1 cellular context compared by ENCODE assay signal in genomic region chr1:150973826-150974579, GRCh38.
TF ChIP-seq lines count a peak whose summit lies in the region.

No MANE protein-coding gene starts in this region.

TF ChIP-seq in HepG2, 621 proteins besides CTCF, POLR2A, EP300 and RAD21 (continued from another document and continues in another):
- TF ChIP-seq ZBTB10 (CRISPR knock-in tag; IDR thresholded peaks at IDR 0.05; ENCODE audit: borderline replicate concordance) = no peak
- TF ChIP-seq ZNF557 (CRISPR knock-in tag; IDR thresholded peaks at IDR 0.05) = no peak
- TF ChIP-seq ATF4 (CRISPR knock-in tag; IDR thresholded peaks at IDR 0.05) = no peak
- 0 out of 2 replicates have a peak, but pooled peaks have one; percentile 29 for TF ChIP-seq ZNF333 (CRISPR knock-in tag; IDR thresholded peaks at IDR 0.05; ENCODE audit: borderline replicate concordance)
- TF ChIP-seq NCOA2 (CRISPR knock-in tag; IDR thresholded peaks at IDR 0.05) = no peak
- TF ChIP-seq LCORL (IDR thresholded peaks at IDR 0.05) = no peak
- 0 out of 2 replicates have a peak, but pooled peaks have one; percentile 25 for TF ChIP-seq LCORL (CRISPR knock-in tag; IDR thresholded peaks at IDR 0.05)
- TF ChIP-seq TBL1XR1 (IDR thresholded peaks at IDR 0.05; ENCODE audit: borderline replicate concordance, low read length, partially characterized antibody) = no peak
- no peak for TF ChIP-seq ZNF143 (CRISPR knock-in tag; IDR thresholded peaks at IDR 0.05)
- TF ChIP-seq FOXO4 (CRISPR knock-in tag; conservative IDR thresholded peaks at IDR 0.05) = 0 out of 2 replicates have a peak, but pooled peaks have one; percentile 19
- TF ChIP-seq CREB3 (CRISPR knock-in tag; IDR thresholded peaks at IDR 0.05) = no peak
- no peak for TF ChIP-seq ZNF740 (CRISPR knock-in tag; IDR thresholded peaks at IDR 0.05)
- TF ChIP-seq THAP11 (CRISPR knock-in tag; IDR thresholded peaks at IDR 0.05) = no peak
- no peak for TF ChIP-seq ISX (CRISPR knock-in tag; conservative IDR thresholded peaks at IDR 0.05)
- TF ChIP-seq MIER3 (CRISPR knock-in tag; IDR thresholded peaks at IDR 0.05; ENCODE audit: borderline replicate concordance) = no peak
- no peak for TF ChIP-seq HOXA5 (CRISPR knock-in tag; IDR thresholded peaks at IDR 0.05)
- TF ChIP-seq MAFK (conservative IDR thresholded peaks at IDR 0.05 in 1 of 2, IDR thresholded peaks at IDR 0.05 in 1 of 2; ENCODE audit: low read length in 2 of 2) = no peak
- 0 out of 2 replicates have a peak, but pooled peaks have one; percentile 6 for TF ChIP-seq ARNT2 (CRISPR knock-in tag; IDR thresholded peaks at IDR 0.05; ENCODE audit: low read depth)
- TF ChIP-seq HBP1 (CRISPR knock-in tag; IDR thresholded peaks at IDR 0.05; ENCODE audit: low read depth) = no peak
- TF ChIP-seq FOXC1 (CRISPR knock-in tag; IDR thresholded peaks at IDR 0.05; ENCODE audit: borderline replicate concordance) = no peak; the same call in 1 of the 2 replicates
- TF ChIP-seq PRDM10 (CRISPR knock-in tag; IDR thresholded peaks at IDR 0.05; ENCODE audit: low read depth) = no peak
- 0 out of 2 replicates have a peak, but pooled peaks have one; percentile 27 for TF ChIP-seq TBX2 (CRISPR knock-in tag; IDR thresholded peaks at IDR 0.05; ENCODE audit: borderline replicate concordance)
- TF ChIP-seq AGO2 (optimal IDR thresholded peaks at IDR 0.05; ENCODE audit: low read depth, low read length) = peak; percentile 71
- peak; percentile 58 for TF ChIP-seq MYC (CRISPR knock-in tag; IDR thresholded peaks at IDR 0.05; ENCODE audit: borderline replicate concordance)
- peak; percentile 58 for TF ChIP-seq YY1 (IDR thresholded peaks at IDR 0.05; ENCODE audit: insufficient read depth, insufficient replicate concordance, low read depth, low read length)
- TF ChIP-seq MAZ (IDR thresholded peaks at IDR 0.05; ENCODE audit: borderline replicate concordance, low read depth, low read length) = no peak
- 0 out of 2 replicates have a peak, but pooled peaks have one; percentile 53 for TF ChIP-seq MAZ (CRISPR knock-in tag; IDR thresholded peaks at IDR 0.05; ENCODE audit: low read depth)
- TF ChIP-seq ZFX (CRISPR knock-in tag; IDR thresholded peaks at IDR 0.05; ENCODE audit: low read depth) = peak; percentile 6; the same call in 1 of the 2 replicates
- TF ChIP-seq DZIP1 (CRISPR knock-in tag; IDR thresholded peaks at IDR 0.05) = peak; percentile 80; the same call in 1 of the 2 replicates
- TF ChIP-seq YEATS4 (CRISPR knock-in tag; IDR thresholded peaks at IDR 0.05; ENCODE audit: borderline replicate concordance) = peak; percentile 50; the same call in 1 of the 2 replicates
- peak; percentile 44; the same call in 1 of the 2 replicates for TF ChIP-seq MAX (IDR thresholded peaks at IDR 0.05)
- 0 out of 2 replicates have a peak, but pooled peaks have one; percentile 24 for TF ChIP-seq ZNF605 (CRISPR knock-in tag; IDR thresholded peaks at IDR 0.05)
- peak; percentile 3; the same call in 1 of the 2 replicates for TF ChIP-seq RBFOX2 (IDR thresholded peaks at IDR 0.05; ENCODE audit: low read depth, low read length)
- no peak for TF ChIP-seq FOXJ3 (CRISPR knock-in tag; IDR thresholded peaks at IDR 0.05; ENCODE audit: borderline replicate concordance)
- 0 out of 2 replicates have a peak, but pooled peaks have one; percentile 21 for TF ChIP-seq ZBTB7A (CRISPR knock-in tag; IDR thresholded peaks at IDR 0.05)
- TF ChIP-seq GFI1 (CRISPR knock-in tag; IDR thresholded peaks at IDR 0.05; ENCODE audit: borderline replicate concordance) = 0 out of 2 replicates have a peak, but pooled peaks have one; percentile 1
- TF ChIP-seq ZSCAN12 (CRISPR knock-in tag; IDR thresholded peaks at IDR 0.05) = no peak
- TF ChIP-seq ZNF660 (CRISPR knock-in tag; IDR thresholded peaks at IDR 0.05; ENCODE audit: borderline replicate concordance, low read depth) = no peak
- no peak for TF ChIP-seq REPIN1 (CRISPR knock-in tag; IDR thresholded peaks at IDR 0.05; ENCODE audit: borderline replicate concordance, low read depth)
- peak; percentile 8; the same call in 1 of the 2 replicates for TF ChIP-seq ZNF547 (CRISPR knock-in tag; IDR thresholded peaks at IDR 0.05)
- 0 out of 2 replicates have a peak, but pooled peaks have one; percentile 38 for TF ChIP-seq ZNF280B (CRISPR knock-in tag; IDR thresholded peaks at IDR 0.05; ENCODE audit: borderline replicate concordance)
- 0 out of 2 replicates have a peak, but pooled peaks have one; percentile 47 for TF ChIP-seq TAF1 (CRISPR knock-in tag; IDR thresholded peaks at IDR 0.05)
- no peak for TF ChIP-seq ZNF615 (CRISPR knock-in tag; IDR thresholded peaks at IDR 0.05; ENCODE audit: borderline replicate concordance)
- no peak for TF ChIP-seq ZBTB21 (CRISPR knock-in tag; IDR thresholded peaks at IDR 0.05)
- peak; percentile 46; the same call in 1 of the 2 replicates for TF ChIP-seq NRL (CRISPR knock-in tag; IDR thresholded peaks at IDR 0.05; ENCODE audit: borderline replicate concordance)
- TF ChIP-seq ZFP82 (CRISPR knock-in tag; IDR thresholded peaks at IDR 0.05; ENCODE audit: borderline replicate concordance) = no peak
- TF ChIP-seq MYPOP (CRISPR knock-in tag; IDR thresholded peaks at IDR 0.05) = no peak
